22 cellular contexts compared by ENCODE assay signal in the genomic region with DNA sequence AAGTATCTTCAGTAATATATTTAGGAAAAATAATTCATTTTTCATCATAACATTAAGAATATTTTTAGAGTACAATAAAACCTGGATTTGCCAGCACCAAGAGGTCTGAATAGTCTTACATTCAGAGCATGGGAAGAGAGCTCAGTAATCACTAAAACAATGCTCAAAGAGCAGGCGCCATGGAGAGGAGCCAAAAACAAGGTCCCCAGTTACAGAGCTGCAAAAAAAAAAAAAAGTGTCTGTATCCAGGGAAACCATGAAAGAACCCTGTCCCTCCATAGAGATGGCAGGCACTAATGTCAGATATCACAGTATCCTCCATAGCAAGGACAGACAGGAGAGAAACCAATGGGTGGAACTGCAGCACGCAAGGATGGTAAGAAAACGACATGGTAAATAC. TPM values are rescaled to one million over a fixed set of nuclear protein-coding genes. Genes with fewer than 3 reads are reported as not detected.
DNase-seq lines count a peak whose midpoint lies in the region; ATAC-seq, FAIRE-seq and TF ChIP-seq lines count a peak whose summit lies in the region.
"Had no signal": no experiment of that assay in that cellular context is flagged by ENCODE, and none has a peak within 500 bp of the region (broad histone marks: within the 10 kb centered on the region; RNA-seq: fewer than 3 reads in every experiment).

No MANE protein-coding gene starts in this region.

- H3K4me3 Mint-ChIP-seq in brain = peak overlapping the region in 4 of 5 experiments; percentile 1 to 27 (median 7)
- H3K4me3 Mint-ChIP-seq in stimulated activated memory B cell treated with anti-CD40 and anti-IgM and Interleukin-4, amounts not matched to agents 10 μg/mL and 1 μg/mL and 100 μg/mL, for 72 hours = no peak overlapping the region
- no peak overlapping the region for H3K4me3 Mint-ChIP-seq in T-helper 17 cell
- H3K4me3 Mint-ChIP-seq: CD4-positive, alpha-beta memory T cell; GM23338 had no signal

- H3K9me3 ChIP-seq in T-helper 17 cell (ENCODE audit: control insufficient read depth, low read length, poor library complexity, severe bottlenecking) = no peaks in the 10 kb centered on the region
- H3K9me3 ChIP-seq: A549, BLaER1 had no signal

- FAIRE-seq in D721Med (lab: Jason Lieb, UNC) = peak; percentile 77
- FAIRE-seq: A549, GM19239, RCC 7860 had no signal

- no peaks in the 10 kb centered on the region for H3K9me3 Mint-ChIP-seq in brain
- H3K9me3 Mint-ChIP-seq in stimulated activated memory B cell treated with anti-CD40 and anti-IgM and Interleukin-4, amounts not matched to agents 10 μg/mL and 1 μg/mL and 100 μg/mL, for 72 hours = no peaks in the 10 kb centered on the region
- H3K9me3 Mint-ChIP-seq: CD4-positive, alpha-beta memory T cell; GM23338 had no signal

- H3K27me3 Mint-ChIP-seq in brain (peaks cover 3% of the 10 kb centered on the region), T-helper 17 cell (peaks cover 13% of the 10 kb centered on the region)
- H3K27me3 Mint-ChIP-seq in stimulated activated memory B cell treated with anti-CD40 and anti-IgM and Interleukin-4, amounts not matched to agents 10 μg/mL and 1 μg/mL and 100 μg/mL, for 72 hours = no peaks in the 10 kb centered on the region
- H3K27me3 Mint-ChIP-seq: CD4-positive, alpha-beta memory T cell had no signal

- no peak for ATAC-seq in stimulated activated memory B cell treated with anti-CD40 and anti-IgM and Interleukin-4, amounts not matched to agents 10 μg/mL and 1 μg/mL and 100 μg/mL, for 72 hours
- ATAC-seq in GM18873 (IDR thresholded peaks at IDR 0.05; ENCODE audit: low FRiP score, unreplicated experiment) = no peak
- ATAC-seq in T-helper 17 cell = no peak
- ATAC-seq: A549, GM23338, HCT116, Right ventricle myocardium inferior had no signal

- DNase-seq in D721Med (ENCODE audit: insufficient read length, low spot score) = no peak
- peak; percentile 68 for DNase-seq in inferior parietal cortex (ENCODE audit: extremely low spot score)
- DNase-seq in pons (ENCODE audit: low spot score) = peak; percentile 89
- no peak for DNase-seq in T-helper 17 cell
- DNase-seq: CD4-positive, alpha-beta memory T cell; GF-D8; MM.1S; NCI-H1092 treated with DMSO at 0.1 percent for 48 hours; NCI-H1694; NCI-H345; NCI-H526 treated with DMSO at 0.1 percent for 48 hours; NK-92 treated with Interleukin-12 subunit alpha and Interleukin-12 subunit beta, amount 100 ng/mL, for 24 hours had no signal

- TF ChIP-seq CTCF in D721Med (IDR thresholded peaks at IDR 0.05; ENCODE audit: insufficient read depth, missing control alignments) (no peak), brain (conservative IDR thresholded peaks at IDR 0.05) (no peak)

- no peaks in the 10 kb centered on the region for H3K36me3 Mint-ChIP-seq in brain
- no peaks in the 10 kb centered on the region for H3K36me3 Mint-ChIP-seq in stimulated activated memory B cell treated with anti-CD40 and anti-IgM and Interleukin-4, amounts not matched to agents 10 μg/mL and 1 μg/mL and 100 μg/mL, for 72 hours
- peaks cover 4% of the 10 kb centered on the region for H3K36me3 Mint-ChIP-seq in T-helper 17 cell (ENCODE audit: low read depth)
- H3K36me3 Mint-ChIP-seq: CD4-positive, alpha-beta memory T cell had no signal

- H3K27ac Mint-ChIP-seq in brain (peak overlapping the region in 3 of 5 experiments; percentile 43 to 56 (median 44)), T-helper 17 cell (no peak overlapping the region)
- no peak overlapping the region for H3K27ac Mint-ChIP-seq in stimulated activated memory B cell treated with anti-CD40 and anti-IgM and Interleukin-4, amounts not matched to agents 10 μg/mL and 1 μg/mL and 100 μg/mL, for 72 hours
- H3K27ac Mint-ChIP-seq: CD4-positive, alpha-beta memory T cell; GM23338 had no signal

- H3K4me1 Mint-ChIP-seq in brain = peaks cover 30% of the 10 kb centered on the region
- H3K4me1 Mint-ChIP-seq in stimulated activated memory B cell treated with anti-CD40 and anti-IgM and Interleukin-4, amounts not matched to agents 10 μg/mL and 1 μg/mL and 100 μg/mL, for 72 hours = no peaks in the 10 kb centered on the region
- peaks cover 6% of the 10 kb centered on the region for H3K4me1 Mint-ChIP-seq in T-helper 17 cell
- H3K4me1 Mint-ChIP-seq: CD4-positive, alpha-beta memory T cell had no signal

RNA-seq across cellular contexts. Expression of a gene that starts 19.5 kb away (rescaled TPM):
- polyA plus RNA-seq in brain (ENCODE audit: insufficient read depth, low read depth, low replicate concordance) = 2.5 TPM
- total RNA-seq in T-helper 17 cell = under 1 TPM; 0.63 to 0.75 TPM
- total RNA-seq: Right ventricle myocardium inferior had no signal

RNA-seq across cellular contexts. Expression of a gene that starts 20.2 kb away (rescaled TPM):
- polyA plus RNA-seq in brain (ENCODE audit: insufficient read depth, low read depth, low replicate concordance) = 32.4 TPM
- 10 to 100 TPM; 10.3 to 12.1 TPM for total RNA-seq in T-helper 17 cell

Comparison
In these comparisons a context has a peak if more than half of its experiments do, and no peak if none do; other contexts are left out.
1. DNase-seq: peak in inferior parietal cortex (single experiment) and pons (single experiment); none in D721Med (single experiment) and T-helper 17 cell (0 of 3).
2. H3K27ac Mint-ChIP-seq: peak in brain (3 of 5); none in stimulated activated memory B cell treated with anti-CD40 and anti-IgM and Interleukin-4, amounts not matched to agents 10 μg/mL and 1 μg/mL and 100 μg/mL, for 72 hours (single experiment) and T-helper 17 cell (single experiment).
3. H3K4me3 Mint-ChIP-seq: peak in brain (4 of 5); none in stimulated activated memory B cell treated with anti-CD40 and anti-IgM and Interleukin-4, amounts not matched to agents 10 μg/mL and 1 μg/mL and 100 μg/mL, for 72 hours (single experiment) and T-helper 17 cell (single experiment).